ENCODE assay signal across 34 cellular contexts in genomic region chr20:25499031-25499430, GRCh38.
"Had no signal": no experiment of that assay in that cellular context is flagged by ENCODE, and none has a peak within 500 bp of the region (broad histone marks: within the 10 kb centered on the region; RNA-seq: fewer than 3 reads in every experiment).

No MANE protein-coding gene starts in this region.

- H3K27me3 Mint-ChIP-seq: activated CD4-positive, alpha-beta memory T cell treated with anti-CD3 and anti-CD28 coated beads for 36 hours; activated naive CD8-positive, alpha-beta T cell treated with anti-CD3 and anti-CD28 coated beads for 36 hours had no signal

- H3K9me3 Mint-ChIP-seq: activated CD4-positive, alpha-beta memory T cell treated with anti-CD3 and anti-CD28 coated beads for 36 hours; activated naive CD8-positive, alpha-beta T cell treated with anti-CD3 and anti-CD28 coated beads for 36 hours; activated T-cell treated with anti-CD3 and anti-CD28 coated beads, Interleukin-2, amount 50 U/mL, for 4 hours; activated T-helper 1 cell treated with anti-CD3 and anti-CD28 coated beads, Interleukin-12 subunit alpha, Interleukin-12 subunit beta, Interleukin-2, Interleukin-4 antibody, amounts not matched to agents 30 ng/mL and 10 ng/mL and 1 ng/mL, durations not matched to agents 14 hours and 24 hours and 36 hours had no signal

- H3K4me3 Mint-ChIP-seq: activated CD4-positive, alpha-beta memory T cell treated with anti-CD3 and anti-CD28 coated beads for 36 hours; activated naive CD8-positive, alpha-beta T cell treated with anti-CD3 and anti-CD28 coated beads for 36 hours; activated T-cell treated with anti-CD3 and anti-CD28 coated beads, Interleukin-2, amount 50 U/mL, for 4 hours; activated T-helper 1 cell treated with anti-CD3 and anti-CD28 coated beads, Interleukin-12 subunit alpha, Interleukin-12 subunit beta, Interleukin-2, Interleukin-4 antibody, amounts not matched to agents 30 ng/mL and 10 ng/mL and 1 ng/mL, durations not matched to agents 14 hours and 24 hours and 36 hours had no signal

- H3K27ac Mint-ChIP-seq: activated CD4-positive, alpha-beta memory T cell treated with anti-CD3 and anti-CD28 coated beads for 36 hours; activated naive CD8-positive, alpha-beta T cell treated with anti-CD3 and anti-CD28 coated beads for 36 hours; activated T-helper 1 cell treated with anti-CD3 and anti-CD28 coated beads, Interleukin-12 subunit alpha, Interleukin-12 subunit beta, Interleukin-2, Interleukin-4 antibody, amounts not matched to agents 30 ng/mL and 10 ng/mL and 1 ng/mL, durations not matched to agents 14 hours and 24 hours and 36 hours had no signal

- DNase-seq: activated CD4-positive, alpha-beta memory T cell treated with anti-CD3 and anti-CD28 coated beads for 36 hours; activated CD4-positive, alpha-beta T cell treated with anti-CD3 and anti-CD28 coated beads for 4 hours; activated CD4-positive, alpha-beta T cell treated with anti-CD3 and anti-CD28 coated beads, Interleukin-2, amount 50 U/mL, for 1 hour; activated CD8-positive, alpha-beta memory T cell treated with anti-CD3 and anti-CD28 coated beads, Interleukin-2, amount 50 U/mL, for 4 hours; activated naive CD4-positive, alpha-beta T cell; activated naive CD4-positive, alpha-beta T cell treated with anti-CD3 and anti-CD28 coated beads, Interleukin-2, amount 50 U/mL, for 16 hours; activated naive CD8-positive, alpha-beta T cell treated with anti-CD3 and anti-CD28 coated beads for 36 hours; activated T-cell treated with anti-CD3 and anti-CD28 coated beads for 4 hours; activated T-cell treated with anti-CD3 and anti-CD28 coated beads, Interleukin-2, amount 50 U/mL, for 4 hours; amniotic stem cell; brain microvascular endothelial cell; MM.1S; MV-4-11; NCI-H1092; NCI-H1417; NCI-H146; NCI-H187; NCI-H2029 treated with DMSO at 0.1 percent for 48 hours; NCI-H2107; NCI-H2171; NCI-H510A; NCI-H526; NCI-H748 treated with DMSO at 0.1 percent for 48 hours; NK-92 treated with Interleukin-12 subunit alpha and Interleukin-12 subunit beta, amount 100 ng/mL, for 24 hours; PC-9; Right ventricle myocardium superior; SW 1271; T-helper 1 cell; T-helper 2 cell; T-helper 9 cell; WERI-Rb-1 had no signal

- H3K4me2 ChIP-seq: KMS-11, PC-9 had no signal

- ATAC-seq: activated T-cell treated with anti-CD3 and anti-CD28 coated beads, Interleukin-2, amount 50 U/mL, for 4 hours had no signal

- H3K9ac ChIP-seq: KMS-11 had no signal

- H3K4me3 ChIP-seq: PC-9 had no signal

- H3K27ac ChIP-seq: brain microvascular endothelial cell, KMS-11, PC-9, WERI-Rb-1 had no signal

- FAIRE-seq: RCC 7860 had no signal

- H3K36me3 Mint-ChIP-seq: activated CD4-positive, alpha-beta memory T cell treated with anti-CD3 and anti-CD28 coated beads for 36 hours; activated naive CD8-positive, alpha-beta T cell treated with anti-CD3 and anti-CD28 coated beads for 36 hours had no signal

- H3K27me3 ChIP-seq: brain microvascular endothelial cell had no signal

- H2AFZ ChIP-seq: PC-9 had no signal

- H3K4me1 Mint-ChIP-seq: activated naive CD8-positive, alpha-beta T cell treated with anti-CD3 and anti-CD28 coated beads for 36 hours had no signal
